Comparison of ENCODE assay signal across 23 cellular contexts in genomic region chr20:33558348-33559144, GRCh38.
"Had no signal": no experiment of that assay in that cellular context is flagged by ENCODE, and none has a peak within 500 bp of the region (broad histone marks: within the 10 kb centered on the region; RNA-seq: fewer than 3 reads in every experiment).

No MANE protein-coding gene starts in this region.

- H3K9me3 Mint-ChIP-seq: activated T-helper 2 cell treated with anti-CD3 and anti-CD28 coated beads, Interferon-gamma antibody, Interleukin-2, Interleukin-4, amounts not matched to agents 10 μg/mL and 5 μg/mL and 100 μg/mL, durations not matched to agents 14 hours and 24 hours and 36 hours; brain; dendritic cell treated with granulocyte-macrophage colony-stimulating factor and Interleukin-4, amounts not matched to agents 40 ng/mL and 50 ng/mL, for 4 days; T-helper 2 cell treated with Interferon-gamma antibody and Interleukin-4, amounts not matched to agents 5 μg/mL and 100 μg/mL, for 36 hours; type B pancreatic cell had no signal

- H3K27ac Mint-ChIP-seq: activated T-helper 2 cell treated with anti-CD3 and anti-CD28 coated beads, Interferon-gamma antibody, Interleukin-2, Interleukin-4, amounts not matched to agents 10 μg/mL and 5 μg/mL and 100 μg/mL, durations not matched to agents 14 hours and 24 hours and 36 hours; dendritic cell treated with granulocyte-macrophage colony-stimulating factor and Interleukin-4, amounts not matched to agents 40 ng/mL and 50 ng/mL, for 4 days; T-helper 2 cell treated with Interferon-gamma antibody and Interleukin-4, amounts not matched to agents 5 μg/mL and 100 μg/mL, for 36 hours; type B pancreatic cell had no signal

- H3K9me3 ChIP-seq: heart right ventricle, sigmoid colon, thoracic aorta had no signal

- H3K27ac ChIP-seq: heart right ventricle, SK-N-MC, thoracic aorta had no signal

- H3K36me3 ChIP-seq: thoracic aorta had no signal

- H3K27me3 ChIP-seq: heart right ventricle, sigmoid colon had no signal

- H3K4me3 ChIP-seq: heart right ventricle, sigmoid colon, SK-N-MC, smooth muscle cell, thoracic aorta had no signal

- DNase-seq: activated naive CD4-positive, alpha-beta T cell; aorta; effector CD4-positive, alpha-beta T cell; erythroblast; foreskin fibroblast; heart right ventricle; left colon; mesenchymal stem cell; naive B cell; sigmoid colon; stimulated activated CD4-positive, alpha-beta T cell treated with anti-CD3 and anti-CD28 coated beads, Interleukin-15, amount 100 ng/mL, for 24 hours; stimulated activated CD8-positive, alpha-beta memory T cell treated with anti-CD3 and anti-CD28 coated beads, Interleukin-4, amount 100 ng/mL, for 48 hours; stimulated activated naive CD4-positive, alpha-beta T cell treated with Interleukin-2 at 50 U/mL for 16 hours; SW 1271 had no signal

- H3K4me3 Mint-ChIP-seq: brain; dendritic cell treated with granulocyte-macrophage colony-stimulating factor and Interleukin-4, amounts not matched to agents 40 ng/mL and 50 ng/mL, for 4 days; naive B cell; T-helper 2 cell treated with Interferon-gamma antibody and Interleukin-4, amounts not matched to agents 5 μg/mL and 100 μg/mL, for 36 hours; type B pancreatic cell had no signal

- H3K4me2 ChIP-seq: smooth muscle cell had no signal

- FAIRE-seq: keratinocyte had no signal

- ATAC-seq: heart right ventricle, left colon had no signal

- H3K27me3 Mint-ChIP-seq: brain; dendritic cell treated with granulocyte-macrophage colony-stimulating factor and Interleukin-4, amounts not matched to agents 40 ng/mL and 50 ng/mL, for 4 days; naive B cell; type B pancreatic cell had no signal
